In genomic region chrX:130082244-130083106, GRCh38 we compare ENCODE assay signal across 8 cellular contexts. TPM values are rescaled to one million over a fixed set of nuclear protein-coding genes. Genes with fewer than 3 reads are reported as not detected.
A peak's percentile ranks its signal among the peaks of the same experiment; 100 is the strongest.
DNase-seq lines count a peak whose midpoint lies in the region; ATAC-seq and TF ChIP-seq lines count a peak whose summit lies in the region.

No MANE protein-coding gene starts in this region.

- H4K20me1 ChIP-seq in OCI-LY3 (ENCODE audit: insufficient read depth, low read length), result no peaks in the 10 kb centered on the region; the same call in 1 of the 2 replicates

- peaks cover 65% of the 10 kb centered on the region for H3K4me1 ChIP-seq in OCI-LY3 (ENCODE audit: low read length)

- peaks cover 69% of the 10 kb centered on the region for H3K4me1 Mint-ChIP-seq in stimulated activated memory B cell treated with anti-CD40 and anti-IgM and Interleukin-4, amounts not matched to agents 10 μg/mL and 1 μg/mL and 100 μg/mL, for 72 hours

- peaks cover 80% of the 10 kb centered on the region for H3K79me2 ChIP-seq in OCI-LY3 (ENCODE audit: low read length)

- DNase-seq in activated gamma-delta T cell (lab: John Stamatoyannopoulos, UW), result peak; percentile 54
- peak; percentile 45 to 47 for DNase-seq in lung microvascular endothelial cell (ENCODE audit: low read depth in 2 of 2)
- DNase-seq in ureter (ENCODE audit: low spot score), result no peak
- no peak for DNase-seq in LoVo (ENCODE audit: low spot score)

- H3K9ac ChIP-seq in OCI-LY3 (ENCODE audit: low read length), result peak overlapping the region; percentile 94

- H3K27ac ChIP-seq in OCI-LY3 (ENCODE audit: low read length), result peak overlapping the region; percentile 100

- H3K4me3 ChIP-seq in GM12875 (ENCODE audit: low read depth, low read length) (peak overlapping the region; percentile 16), OCI-LY3 (ENCODE audit: low read length) (peak overlapping the region; percentile 69)

- H3K4me3 Mint-ChIP-seq in stimulated activated memory B cell treated with anti-CD40 and anti-IgM and Interleukin-4, amounts not matched to agents 10 μg/mL and 1 μg/mL and 100 μg/mL, for 72 hours, result peak overlapping the region; percentile 72

- H3K27me3 ChIP-seq in OCI-LY3 (ENCODE audit: low read depth, low read length), result no peaks in the 10 kb centered on the region

- H3K4me2 ChIP-seq in OCI-LY3 (ENCODE audit: low read length), result peak overlapping the region; percentile 92

- H3K9me3 Mint-ChIP-seq in stimulated activated memory B cell treated with anti-CD40 and anti-IgM and Interleukin-4, amounts not matched to agents 10 μg/mL and 1 μg/mL and 100 μg/mL, for 72 hours, result no peaks in the 10 kb centered on the region

- H3K27me3 Mint-ChIP-seq in stimulated activated memory B cell treated with anti-CD40 and anti-IgM and Interleukin-4, amounts not matched to agents 10 μg/mL and 1 μg/mL and 100 μg/mL, for 72 hours, result no peaks in the 10 kb centered on the region

- peak; percentile 57 for ATAC-seq in HG02610 (IDR thresholded peaks at IDR 0.05; ENCODE audit: unreplicated experiment)
- peak; percentile 82 for ATAC-seq in stimulated activated memory B cell treated with anti-CD40 and anti-IgM and Interleukin-4, amounts not matched to agents 10 μg/mL and 1 μg/mL and 100 μg/mL, for 72 hours

- no peaks in the 10 kb centered on the region for H3K9me3 ChIP-seq in OCI-LY3 (ENCODE audit: insufficient read depth, low read length)

- H3K27ac Mint-ChIP-seq in stimulated activated memory B cell treated with anti-CD40 and anti-IgM and Interleukin-4, amounts not matched to agents 10 μg/mL and 1 μg/mL and 100 μg/mL, for 72 hours, result peak overlapping the region; percentile 96

- no peaks in the 10 kb centered on the region for H3K36me3 Mint-ChIP-seq in stimulated activated memory B cell treated with anti-CD40 and anti-IgM and Interleukin-4, amounts not matched to agents 10 μg/mL and 1 μg/mL and 100 μg/mL, for 72 hours

- H3K36me3 ChIP-seq in OCI-LY3 (replicated peaks; ENCODE audit: low read depth, low read length), result peaks cover 8% of the 10 kb centered on the region

- H2AFZ ChIP-seq in OCI-LY3 (ENCODE audit: low read depth, low read length), result no peak overlapping the region

- peak; percentile 61 for TF ChIP-seq CTCF in GM12875 (IDR thresholded peaks at IDR 0.05; ENCODE audit: borderline replicate concordance, insufficient read depth, low read depth, low read length)
- peak; percentile 53 for TF ChIP-seq CTCF in OCI-LY3 (IDR thresholded peaks at IDR 0.05; ENCODE audit: low read depth, low read length)

RNA-seq across cellular contexts. Expression of gene ELF4, which starts 27.8 kb away (rescaled TPM):
- total RNA-seq in lung microvascular endothelial cell (9.7 and 10.2 TPM in 2 replicates), ureter (28.7 TPM)

Comparison
In these comparisons a context has a peak if more than half of its experiments do, and no peak if none do; other contexts are left out.
1. DNase-seq: peak in activated gamma-delta T cell (single experiment) and lung microvascular endothelial cell (2 of 2); none in ureter (single experiment) and LoVo (single experiment).